18 cellular contexts compared by ENCODE assay signal in genomic region chr2:168139791-168140190, GRCh38.
"Had no signal": no experiment of that assay in that cellular context is flagged by ENCODE, and none has a peak within 500 bp of the region (broad histone marks: within the 10 kb centered on the region; RNA-seq: fewer than 3 reads in every experiment).

No MANE protein-coding gene starts in this region.

- H3K27me3 ChIP-seq: ovary, tibial nerve, vagina had no signal

- H3K9me3 Mint-ChIP-seq: activated CD4-positive, alpha-beta T cell treated with anti-CD3 and anti-CD28 coated beads, Interleukin-2, amount 10 ng/mL, durations not matched to agents 7 days and 5 days; activated T-helper 1 cell treated with anti-CD3 and anti-CD28 coated beads, Interleukin-12 subunit alpha, Interleukin-12 subunit beta, Interleukin-2, Interleukin-4 antibody, amounts not matched to agents 30 ng/mL and 10 ng/mL and 1 ng/mL, durations not matched to agents 14 hours and 24 hours and 36 hours; central memory CD8-positive, alpha-beta T cell; T-cell had no signal

- H3K27ac Mint-ChIP-seq: activated CD4-positive, alpha-beta T cell treated with anti-CD3 and anti-CD28 coated beads, Interleukin-2, amount 10 ng/mL, durations not matched to agents 7 days and 5 days; activated T-helper 1 cell treated with anti-CD3 and anti-CD28 coated beads, Interleukin-12 subunit alpha, Interleukin-12 subunit beta, Interleukin-2, Interleukin-4 antibody, amounts not matched to agents 30 ng/mL and 10 ng/mL and 1 ng/mL, durations not matched to agents 14 hours and 24 hours and 36 hours; T-cell had no signal

- H3K4me3 ChIP-seq: lower lobe of right lung, ovary, tibial nerve, vagina had no signal

- H3K9me3 ChIP-seq: lower lobe of right lung, ovary, tibial nerve, vagina had no signal

- H3K27me3 Mint-ChIP-seq: activated CD4-positive, alpha-beta T cell treated with anti-CD3 and anti-CD28 coated beads, Interleukin-2, amount 10 ng/mL, durations not matched to agents 7 days and 5 days; central memory CD8-positive, alpha-beta T cell; T-cell had no signal

- H3K4me3 Mint-ChIP-seq: activated CD4-positive, alpha-beta T cell treated with anti-CD3 and anti-CD28 coated beads, Interleukin-2, amount 10 ng/mL, durations not matched to agents 7 days and 5 days; activated T-helper 1 cell treated with anti-CD3 and anti-CD28 coated beads, Interleukin-12 subunit alpha, Interleukin-12 subunit beta, Interleukin-2, Interleukin-4 antibody, amounts not matched to agents 30 ng/mL and 10 ng/mL and 1 ng/mL, durations not matched to agents 14 hours and 24 hours and 36 hours; central memory CD8-positive, alpha-beta T cell; T-cell had no signal

- H3K27ac ChIP-seq: lower lobe of right lung, ovary, tibial nerve, vagina had no signal

- ATAC-seq: left cardiac atrium, lower lobe of right lung, T-cell had no signal

- DNase-seq: activated CD4-positive, alpha-beta T cell treated with anti-CD3 and anti-CD28 coated beads, Interleukin-2, amount 10 ng/mL, durations not matched to agents 7 days and 5 days; activated CD8-positive, alpha-beta memory T cell treated with anti-CD3 and anti-CD28 coated beads, Interleukin-2, amount 50 U/mL, for 48 hours; activated naive CD4-positive, alpha-beta T cell treated with Interleukin-2 at 50 U/mL for 16 hours; cortex of kidney; effector CD8-positive, alpha-beta T cell; foreskin melanocyte; left cardiac atrium; lower lobe of right lung; ovary; stimulated activated CD4-positive, alpha-beta T cell treated with anti-CD3 and anti-CD28 coated beads, Interleukin-15, amount 100 ng/mL, for 24 hours; stimulated activated CD4-positive, alpha-beta T cell treated with anti-CD3 and anti-CD28 coated beads, Interleukin-4, amount 100 ng/mL, for 1 hour; stimulated activated naive CD4-positive, alpha-beta T cell; T-cell; T-helper 9 cell had no signal

- H3K4me1 ChIP-seq: lower lobe of right lung, vagina had no signal

- H3K36me3 ChIP-seq: lower lobe of right lung, ovary had no signal
